ENCODE assay signal across 24 cellular contexts in genomic region chr6:94245395-94245794, GRCh38.
"Had no signal": no experiment of that assay in that cellular context is flagged by ENCODE, and none has a peak within 500 bp of the region (broad histone marks: within the 10 kb centered on the region; RNA-seq: fewer than 3 reads in every experiment).

No MANE protein-coding gene starts in this region.

- H3K4me1 Mint-ChIP-seq: IgD-negative memory B cell had no signal

- H3K36me3 Mint-ChIP-seq: IgD-negative memory B cell had no signal

- ATAC-seq: K562 had no signal

- H3K36me3 ChIP-seq: SJSA1 had no signal

- H3K27me3 ChIP-seq: SJSA1 had no signal

- H3K4me2 ChIP-seq: KMS-11 had no signal

- DNase-seq: Kasumi-1, MM.1S, NCI-H1092 treated with DMSO at 0.1 percent for 48 hours, NCI-H1436, NCI-H187, NCI-H2029, NCI-H2081 treated with DMSO at 0.1 percent for 48 hours, NCI-H2171, NCI-H226, NCI-H446, NCI-H510A, NCI-H524 treated with DMSO at 0.1 percent for 48 hours, NCI-H69, NCI-H774, Right ventricle myocardium superior, RPMI8226, SIG-M5, SW 1271 had no signal

- H3K4me1 ChIP-seq: SJSA1 had no signal

- H3K27ac ChIP-seq: HL-60, KMS-11, SJSA1, SK-N-MC had no signal

- H3K27ac Mint-ChIP-seq: IgD-negative memory B cell had no signal

- H3K9ac ChIP-seq: KMS-11 had no signal

- H3K4me3 Mint-ChIP-seq: IgD-negative memory B cell had no signal

- H3K27me3 Mint-ChIP-seq: IgD-negative memory B cell had no signal

- H3K4me3 ChIP-seq: K562, SJSA1, SK-N-MC had no signal
